In genomic region chr15:41945701-41946100, GRCh38 we compare ENCODE assay signal across 22 cellular contexts. TPM values are rescaled to one million over a fixed set of nuclear protein-coding genes. Genes with fewer than 3 reads are reported as not detected.
DNase-seq lines count a peak whose midpoint lies in the region; ATAC-seq, FAIRE-seq and TF ChIP-seq lines count a peak whose summit lies in the region.
"Had no signal": no experiment of that assay in that cellular context is flagged by ENCODE, and none has a peak within 500 bp of the region (broad histone marks: within the 10 kb centered on the region; RNA-seq: fewer than 3 reads in every experiment).

No MANE protein-coding gene starts in this region.

- no peaks in the 10 kb centered on the region for H3K36me3 Mint-ChIP-seq in nephron (ENCODE audit: low read depth)

- H3K36me3 ChIP-seq in SJSA1 = peaks cover 37% of the 10 kb centered on the region
- peaks cover 0 to 64% (median 16%) of the 10 kb centered on the region in 9 donors for H3K36me3 ChIP-seq in heart left ventricle

- no peak for TF ChIP-seq POLR2A in GM12891 (IDR thresholded peaks at IDR 0.05; ENCODE audit: low read depth, low read length)
- TF ChIP-seq POLR2A in heart left ventricle (IDR thresholded peaks at IDR 0.05) = no peak

- H3K9me3 Mint-ChIP-seq in nephron = no peaks in the 10 kb centered on the region

- WGBS in heart left ventricle, 4 donors = 40 to 61% (median 49%) methylated on average over 9 to 12 of the region's 12 CpGs

- peak overlapping the region; percentile 65 to 79 (median 74) for H3K27ac Mint-ChIP-seq in nephron
- H3K27ac Mint-ChIP-seq: activated CD8-positive, alpha-beta T cell treated with anti-CD3 and anti-CD28 coated beads, Interleukin-2, amount 10 ng/mL, durations not matched to agents 7 days and 5 days had no signal

- H3K27me3 ChIP-seq in SJSA1 (replicated peaks) (no peaks in the 10 kb centered on the region), heart left ventricle (no peaks in the 10 kb centered on the region)

- no peak overlapping the region for H3K4me3 Mint-ChIP-seq in nephron
- H3K4me3 Mint-ChIP-seq: activated CD8-positive, alpha-beta T cell treated with anti-CD3 and anti-CD28 coated beads, Interleukin-2, amount 10 ng/mL, durations not matched to agents 7 days and 5 days had no signal

- intact Hi-C loops in heart left ventricle (cut with DNase I) = loop anchor here in 1 of 10 donors (2.0 to 5.0 kb wide), 2 partner anchors 33 to 51 kb away; partner anchors contain the start of gene SPTBN5

- H3K9me3 ChIP-seq in SJSA1 (replicated peaks) (no peaks in the 10 kb centered on the region), heart left ventricle (no peaks in the 10 kb centered on the region)

- peaks cover 3% of the 10 kb centered on the region for H3K27me3 Mint-ChIP-seq in nephron (ENCODE audit: low read depth)

- ATAC-seq in heart left ventricle (peak; percentile 18 to 44 (median 42)), HG02610 (IDR thresholded peaks at IDR 0.05; ENCODE audit: unreplicated experiment) (no peak), esophagus mucosa (no peak)
- ATAC-seq: activated CD4-positive, CD25-positive, alpha-beta regulatory T cell treated with anti-CD3 and anti-CD28 coated beads, Interleukin-2, amount 50 U/mL, for 24 hours; activated CD8-positive, alpha-beta T cell treated with anti-CD3 and anti-CD28 coated beads, Interleukin-2, amount 10 ng/mL, durations not matched to agents 7 days and 5 days had no signal

- H3K4me1 Mint-ChIP-seq in nephron = peaks cover 66% of the 10 kb centered on the region

- TF ChIP-seq CTCF in heart left ventricle (IDR thresholded peaks at IDR 0.05) = no peak
- TF ChIP-seq CTCF in nephron (IDR thresholded peaks at IDR 0.05; ENCODE audit: unreplicated experiment in 3 of 3) = no peak

- peak; percentile 26 for FAIRE-seq in GM12891 (lab: Jason Lieb, UNC)

- H3K4me1 ChIP-seq in SJSA1 (replicated peaks) (peaks cover 94% of the 10 kb centered on the region), heart left ventricle (peaks cover 10 to 95% (median 85%) of the 10 kb centered on the region in 12 donors)

- H3K4me3 ChIP-seq in SJSA1 (no peak overlapping the region), heart left ventricle (no peak overlapping the region)

- peak overlapping the region; percentile 96 for H3K27ac ChIP-seq in SJSA1
- peak overlapping the region; percentile 17 to 88 (median 78) for H3K27ac ChIP-seq in heart left ventricle
- H3K27ac ChIP-seq: KMS-11 had no signal

- no peak for DNase-seq in GM12891 (ENCODE audit: insufficient read length, low spot score)
- no peak for DNase-seq in SJSA1 (ENCODE audit: low read depth in 1 of 2, low spot score in 2 of 2)
- peak in 1 of 5 donors; percentile 76 for DNase-seq in heart left ventricle
- no peak for DNase-seq in NCI-H82 (lab: John Stamatoyannopoulos, UW)
- DNase-seq in DMS53 (lab: John Stamatoyannopoulos, UW) = no peak
- DNase-seq: ACHN; activated CD8-positive, alpha-beta T cell treated with anti-CD3 and anti-CD28 coated beads, Interleukin-2, amount 10 ng/mL, durations not matched to agents 7 days and 5 days; activated naive CD4-positive, alpha-beta T cell treated with anti-CD3 and anti-CD28 coated beads, Interleukin-2, amount 50 U/mL, for 16 hours; activated T-cell treated with anti-CD3 and anti-CD28 coated beads, Interleukin-2, amount 50 U/mL, for 1 hour; anterior cingulate cortex; C1 segment of cervical spinal cord; effector memory CD4-positive, alpha-beta T cell; NCI-H2029 treated with DMSO at 0.1 percent for 48 hours; NCI-H446 treated with DMSO at 0.1 percent for 48 hours; nucleus accumbens; substantia nigra; T1000 had no signal

TF ChIP-seq in GM12891, 5 proteins besides CTCF, POLR2A, EP300 and RAD21:
- TF ChIP-seq PAX5 (IDR thresholded peaks at IDR 0.05; ENCODE audit: insufficient read depth, low read length, severe bottlenecking) = no peak

RNA-seq across cellular contexts. Expression of gene EHD4, which starts 26.7 kb away (rescaled TPM):
- polyA plus RNA-seq in GM12891 (2012; ENCODE audit: low read depth, missing spikeins) = 24.4 TPM
- 22.7 and 26.8 TPM in 2 replicates for total RNA-seq in SJSA1 (2014; rRNA removed; shearing (Covaris generic))
- total RNA-seq in heart left ventricle = 10 to 100 TPM; 28.2 to 70.8 (median 43.9) TPM
- polyA plus RNA-seq in heart left ventricle = 10 to 100 TPM; 25.6 to 46.5 TPM
- total RNA-seq in esophagus mucosa = 32.0 TPM

RNA-seq across cellular contexts. Expression of gene SPTBN5, which starts 51.8 kb away (rescaled TPM):
- 0.08 TPM for polyA plus RNA-seq in GM12891 (2012; ENCODE audit: low read depth, missing spikeins)
- total RNA-seq in SJSA1 (2014; rRNA removed; shearing (Covaris generic)) = 0.34 and 0.75 TPM in 2 replicates
- total RNA-seq in heart left ventricle (1 to 10 TPM in 8 of 9 donors, under 1 TPM in 1; 0.31 to 5.6 (median 1.7) TPM), esophagus mucosa (2.1 TPM)
- 1 to 10 TPM; 1.3 to 3.2 TPM for polyA plus RNA-seq in heart left ventricle

Comparison
In these comparisons a context has a peak if more than half of its experiments do, and no peak if none do; other contexts are left out.
1. ATAC-seq: peak in heart left ventricle (4 of 4); none in HG02610 (single experiment) and esophagus mucosa (single experiment).